ENCODE assay signal across 9 cellular contexts in genomic region chr6:162123797-162124196, GRCh38.
DNase-seq lines count a peak whose midpoint lies in the region; TF ChIP-seq lines count a peak whose summit lies in the region.
"Had no signal": no experiment of that assay in that cellular context is flagged by ENCODE, and none has a peak within 500 bp of the region (broad histone marks: within the 10 kb centered on the region; RNA-seq: fewer than 3 reads in every experiment).

No MANE protein-coding gene starts in this region.

- H3K36me3 ChIP-seq in H7 (replicated peaks; ENCODE audit: control insufficient read depth, insufficient read depth, low read length) (no peaks in the 10 kb centered on the region), endocrine pancreas (ENCODE audit: control insufficient read depth, insufficient read depth, low read length) (no peaks in the 10 kb centered on the region)

- DNase-seq in H7: peak; percentile 52
- peak; percentile 5 for DNase-seq in NCI-H1105 (lab: John Stamatoyannopoulos, UW)
- DNase-seq in nephron progenitor cell: no peak
- no peak for DNase-seq in hepatic stellate cell (ENCODE audit: low spot score)
- no peak for DNase-seq in cerebellum (ENCODE audit: low spot score)
- no peak for DNase-seq in DMS153 treated with DMSO at 0.1 percent for 48 hours (lab: John Stamatoyannopoulos, UW; ENCODE audit: unreplicated experiment)
- no peak for DNase-seq in cortex of kidney (lab: John Stamatoyannopoulos, UW)
- DNase-seq: NCI-H1694 had no signal

- H3K4me3 Mint-ChIP-seq in nephron progenitor cell: no peak overlapping the region

- H3K9me3 Mint-ChIP-seq in nephron progenitor cell: no peaks in the 10 kb centered on the region

- H3K36me3 Mint-ChIP-seq in nephron progenitor cell (ENCODE audit: low read depth): no peaks in the 10 kb centered on the region

- H3K4me3 ChIP-seq in H7 (ENCODE audit: insufficient read depth, low read depth, low read length) (no peak overlapping the region), endocrine pancreas (ENCODE audit: control insufficient read depth, insufficient read depth, low read length) (peak overlapping the region; percentile 1)

- H3K27me3 ChIP-seq in H7 (ENCODE audit: control insufficient read depth, insufficient read depth, low read length) (no peaks in the 10 kb centered on the region), endocrine pancreas (ENCODE audit: control insufficient read depth, insufficient read depth, low read length) (no peaks in the 10 kb centered on the region)

- peak; percentile 28 for TF ChIP-seq CTCF in nephron progenitor cell (IDR thresholded peaks at IDR 0.05)

- no peaks in the 10 kb centered on the region for H3K9me3 ChIP-seq in endocrine pancreas (ENCODE audit: control insufficient read depth, low read length)

- H3K4me1 ChIP-seq in endocrine pancreas (ENCODE audit: control insufficient read depth, insufficient read depth, low read length): no peaks in the 10 kb centered on the region

- no peak overlapping the region for H3K9ac ChIP-seq in endocrine pancreas (ENCODE audit: control insufficient read depth, insufficient read depth, low read length)

- H3K4me1 Mint-ChIP-seq in nephron progenitor cell: peaks cover 10% of the 10 kb centered on the region

- peaks cover 9% of the 10 kb centered on the region for H3K27me3 Mint-ChIP-seq in nephron progenitor cell (ENCODE audit: low read depth, poor library complexity)

- H3K27ac Mint-ChIP-seq in nephron progenitor cell: no peak overlapping the region

Comparison
In these comparisons a context has a peak if more than half of its experiments do, and no peak if none do; other contexts are left out.
1. DNase-seq: peak in H7 (single experiment) and NCI-H1105 (single experiment); none in nephron progenitor cell (single experiment), hepatic stellate cell (single experiment), cerebellum (single experiment), DMS153 treated with DMSO at 0.1 percent for 48 hours (single experiment) and cortex of kidney (single experiment).